ENCODE assay signal across 25 cellular contexts in genomic region chr12:106359620-106360399, GRCh38. TPM values are rescaled to one million over a fixed set of nuclear protein-coding genes. Genes with fewer than 3 reads are reported as not detected.
A peak's percentile ranks its signal among the peaks of the same experiment; 100 is the strongest.
DNase-seq lines count a peak whose midpoint lies in the region; ATAC-seq and TF ChIP-seq lines count a peak whose summit lies in the region.
"Had no signal": no experiment of that assay in that cellular context is flagged by ENCODE, and none has a peak within 500 bp of the region (broad histone marks: within the 10 kb centered on the region; RNA-seq: fewer than 3 reads in every experiment).

No MANE protein-coding gene starts in this region.

- TSS peak; percentile 36 for BruUV-seq in Panc1 (replicated peaks; lab: Mats Ljungman, UMichigan)

- H3K9me3 ChIP-seq in Panc1 (ENCODE audit: control insufficient read depth, insufficient read depth, low read depth, low read length) (no peaks in the 10 kb centered on the region), liver (ENCODE audit: control insufficient read depth in 4 of 4, low read length in 3 of 4) (no peaks in the 10 kb centered on the region), upper lobe of left lung (no peaks in the 10 kb centered on the region)
- H3K9me3 ChIP-seq in naive thymus-derived CD4-positive, alpha-beta T cell (ENCODE audit: control insufficient read depth in 2 of 3, low read length in 3 of 3), result no peaks in the 10 kb centered on the region
- H3K9me3 ChIP-seq: left lung, SK-N-SH, thyroid gland had no signal

- intact Hi-C loops in Panc1 (cut with micrococcal nuclease; ENCODE audit: unreplicated experiment), result loop anchor here (10.0 kb wide), 1 partner anchor 555 kb away; no protein-coding TSS in a partner anchor
- intact Hi-C loops in naive thymus-derived CD4-positive, alpha-beta T cell (cut with micrococcal nuclease), result loop anchor here (2.0 to 5.0 kb wide), 3 partner anchors 113 to 1373 kb away; partner anchors contain the start of genes CKAP4 (in 1 of the 2), NOPCHAP1 (in 1 of the 2) and WASHC4 (in 1 of the 2)

- peaks cover 9% of the 10 kb centered on the region; the same call in 1 of the 2 replicates for H3K4me1 ChIP-seq in Panc1 (ENCODE audit: control insufficient read depth, insufficient read depth, low read length)
- peaks cover 10 to 43% (median 27%) of the 10 kb centered on the region in 4 donors for H3K4me1 ChIP-seq in liver (ENCODE audit: control insufficient read depth in 4 of 4, insufficient read depth in 4 of 4, low read length in 3 of 4)
- H3K4me1 ChIP-seq in upper lobe of left lung, result peaks cover 10 to 32% (median 19%) of the 10 kb centered on the region in 4 donors
- peaks cover 6 to 12% of the 10 kb centered on the region in 2 donors for H3K4me1 ChIP-seq in naive thymus-derived CD4-positive, alpha-beta T cell (ENCODE audit: control insufficient read depth in 2 of 2, insufficient read depth in 2 of 2, low read length in 2 of 2)

- no peaks in the 10 kb centered on the region; the same call in 1 of the 2 replicates for H3K36me3 ChIP-seq in Panc1 (ENCODE audit: control insufficient read depth, insufficient read depth, low read length)
- peaks cover 0 to 2% (median 0%) of the 10 kb centered on the region in 4 donors for H3K36me3 ChIP-seq in liver (ENCODE audit: control insufficient read depth in 4 of 4, insufficient read depth in 3 of 4, low read depth in 1 of 4, low read length in 3 of 4)
- no peaks in the 10 kb centered on the region for H3K36me3 ChIP-seq in upper lobe of left lung
- H3K36me3 ChIP-seq in naive thymus-derived CD4-positive, alpha-beta T cell (ENCODE audit: control insufficient read depth in 2 of 3, insufficient read depth in 3 of 3, low read length in 3 of 3), result peaks cover 0 to 12% (median 0%) of the 10 kb centered on the region in 3 experiments
- H3K36me3 ChIP-seq: thyroid gland had no signal

- TF ChIP-seq POLR2A in upper lobe of left lung (IDR thresholded peaks at IDR 0.05), result no peak

- H3K4me1 Mint-ChIP-seq in activated naive CD8-positive, alpha-beta T cell treated with anti-CD3 and anti-CD28 coated beads for 36 hours, result peaks cover 9% of the 10 kb centered on the region
- peaks cover 19% of the 10 kb centered on the region for H3K4me1 Mint-ChIP-seq in activated naive CD8-positive, alpha-beta T cell treated with anti-CD3 and anti-CD28 coated beads, Interleukin-2, amount 50 U/mL, for 24 hours
- H3K4me1 Mint-ChIP-seq in naive thymus-derived CD4-positive, alpha-beta T cell, result peaks cover 11 to 22% (median 17%) of the 10 kb centered on the region in 7 donors

- no peak overlapping the region for H3K27ac Mint-ChIP-seq in activated naive CD8-positive, alpha-beta T cell treated with anti-CD3 and anti-CD28 coated beads for 36 hours
- H3K27ac Mint-ChIP-seq in activated naive CD8-positive, alpha-beta T cell treated with anti-CD3 and anti-CD28 coated beads, Interleukin-2, amount 50 U/mL, for 24 hours, result no peak overlapping the region
- H3K27ac Mint-ChIP-seq in naive thymus-derived CD4-positive, alpha-beta T cell, result no peak overlapping the region
- H3K27ac Mint-ChIP-seq: progenitor cell of endocrine pancreas had no signal

- H3K9ac ChIP-seq in liver (ENCODE audit: low read depth in 1 of 2, low read length in 2 of 2), result peak overlapping the region in 1 of 2 donors; percentile 76
- H3K9ac ChIP-seq: SK-N-SH had no signal

- peaks cover 6% of the 10 kb centered on the region for H3K36me3 Mint-ChIP-seq in activated naive CD8-positive, alpha-beta T cell treated with anti-CD3 and anti-CD28 coated beads for 36 hours
- H3K36me3 Mint-ChIP-seq in activated naive CD8-positive, alpha-beta T cell treated with anti-CD3 and anti-CD28 coated beads, Interleukin-2, amount 50 U/mL, for 24 hours (ENCODE audit: low read depth), result peaks cover 9% of the 10 kb centered on the region
- peaks cover 0 to 5% (median 3%) of the 10 kb centered on the region in 5 donors for H3K36me3 Mint-ChIP-seq in naive thymus-derived CD4-positive, alpha-beta T cell
- H3K36me3 Mint-ChIP-seq: activated naive CD8-positive, alpha-beta T cell had no signal

- peak overlapping the region; percentile 19 for H3K4me3 Mint-ChIP-seq in activated naive CD8-positive, alpha-beta T cell treated with anti-CD3 and anti-CD28 coated beads for 36 hours
- H3K4me3 Mint-ChIP-seq in activated naive CD8-positive, alpha-beta T cell treated with anti-CD3 and anti-CD28 coated beads, Interleukin-2, amount 50 U/mL, for 24 hours, result no peak overlapping the region
- no peak overlapping the region for H3K4me3 Mint-ChIP-seq in naive thymus-derived CD4-positive, alpha-beta T cell

- 40% methylated on average over 8 of the region's 8 CpGs for WGBS in liver
- 85 to 86% methylated on average over 8 of the region's 8 CpGs for WGBS in upper lobe of left lung, 2 donors

- no peak for DNase-seq in activated naive CD8-positive, alpha-beta T cell treated with anti-CD3 and anti-CD28 coated beads for 36 hours
- DNase-seq in activated naive CD8-positive, alpha-beta T cell treated with anti-CD3 and anti-CD28 coated beads, Interleukin-2, amount 50 U/mL, for 24 hours, result no peak
- no peak for DNase-seq in Panc1 (ENCODE audit: low read depth, low spot score)
- no peak for DNase-seq in upper lobe of left lung
- DNase-seq in NCI-H1930 (lab: John Stamatoyannopoulos, UW), result no peak
- DNase-seq in naive thymus-derived CD4-positive, alpha-beta T cell, result no peak
- DNase-seq in dedifferentiated amniotic fluid mesenchymal stem cell (ENCODE audit: extremely low spot score), result no peak
- DNase-seq: activated CD4-positive, alpha-beta T cell treated with anti-CD3 and anti-CD28 coated beads, Interleukin-2, amount 50 U/mL, for 4 hours; AML-193; caudate nucleus; erythroblast; left lung; naive thymus-derived CD8-positive, alpha-beta T cell; NCI-H1436; NCI-H2081 treated with DMSO at 0.1 percent for 48 hours; NCI-H226; NCI-H69; SK-N-SH; stimulated activated CD4-positive, alpha-beta T cell treated with anti-CD3 and anti-CD28 coated beads, Interleukin-4, amount 100 ng/mL, for 1 hour; thyroid gland had no signal

- no peak for TF ChIP-seq EP300 in upper lobe of left lung (IDR thresholded peaks at IDR 0.05)

- no peak for TF ChIP-seq RAD21 in liver (IDR thresholded peaks at IDR 0.05)

- ATAC-seq in activated naive CD8-positive, alpha-beta T cell treated with anti-CD3 and anti-CD28 coated beads, Interleukin-2, amount 50 U/mL, for 24 hours, result no peak
- no peak for ATAC-seq in Panc1
- ATAC-seq in upper lobe of left lung (ENCODE audit: low FRiP score in 2 of 2), result no peak
- ATAC-seq in naive thymus-derived CD4-positive, alpha-beta T cell, result no peak
- ATAC-seq: left lung; naive thymus-derived CD8-positive, alpha-beta T cell; sciatic nerve had no signal

- no peaks in the 10 kb centered on the region for H3K27me3 Mint-ChIP-seq in activated naive CD8-positive, alpha-beta T cell treated with anti-CD3 and anti-CD28 coated beads for 36 hours
- peaks cover 2% of the 10 kb centered on the region for H3K27me3 Mint-ChIP-seq in activated naive CD8-positive, alpha-beta T cell treated with anti-CD3 and anti-CD28 coated beads, Interleukin-2, amount 50 U/mL, for 24 hours
- H3K27me3 Mint-ChIP-seq in naive thymus-derived CD4-positive, alpha-beta T cell, result no peaks in the 10 kb centered on the region
- H3K27me3 Mint-ChIP-seq: activated naive CD8-positive, alpha-beta T cell; dendritic cell treated with granulocyte-macrophage colony-stimulating factor and Interleukin-4, amounts not matched to agents 40 ng/mL and 50 ng/mL, for 4 days; progenitor cell of endocrine pancreas had no signal

- no peak overlapping the region for H3K4me3 ChIP-seq in Panc1 (ENCODE audit: low read depth in 2 of 2, low read length in 2 of 2)
- no peak overlapping the region for H3K4me3 ChIP-seq in liver (ENCODE audit: low read depth in 1 of 3, low read length in 3 of 3)
- H3K4me3 ChIP-seq in upper lobe of left lung, result no peak overlapping the region
- no peak overlapping the region for H3K4me3 ChIP-seq in naive thymus-derived CD4-positive, alpha-beta T cell (ENCODE audit: low read length)
- H3K4me3 ChIP-seq: thyroid gland had no signal

- TF ChIP-seq CTCF in Panc1 (IDR thresholded peaks at IDR 0.05) (no peak), liver (IDR thresholded peaks at IDR 0.05; ENCODE audit: low read depth, low read length, missing input control) (no peak), upper lobe of left lung (IDR thresholded peaks at IDR 0.05) (no peak)

- POLR2A ChIA-PET in Panc1 (lab: Charles Lee), result no interaction called here
- POLR2A ChIA-PET in naive thymus-derived CD4-positive, alpha-beta T cell (lab: Charles Lee), result interaction anchor here (0.7 to 6.6 kb wide), 2 partner anchors 56 to 637 kb away, joined by 3 to 73 read pairs; partner anchors contain the start of gene TCP11L2

- CTCF ChIA-PET in Panc1 (lab: Charles Lee), result interaction anchor here (0.6 kb wide), 2 partner anchors 446 to 596 kb away, joined by 3 read pairs; partner anchors contain the start of gene TMEM263
- CTCF ChIA-PET in naive thymus-derived CD4-positive, alpha-beta T cell (lab: Charles Lee), result interaction anchor here (0.9 kb wide), 1 partner anchor 132 kb away, joined by 3 read pairs; no protein-coding TSS in a partner anchor

- H3K27me3 ChIP-seq in Panc1 (ENCODE audit: control insufficient read depth, insufficient read depth, low read length) (no peaks in the 10 kb centered on the region), liver (ENCODE audit: control insufficient read depth in 4 of 4, insufficient read depth in 4 of 4, low read length in 3 of 4) (no peaks in the 10 kb centered on the region), upper lobe of left lung (no peaks in the 10 kb centered on the region)
- H3K27me3 ChIP-seq in naive thymus-derived CD4-positive, alpha-beta T cell (ENCODE audit: control insufficient read depth in 2 of 2, insufficient read depth in 2 of 2, low read length in 2 of 2), result no peaks in the 10 kb centered on the region
- H3K27me3 ChIP-seq: left lung, thyroid gland had no signal

- in situ Hi-C loops in Panc1 (cut with HindIII; ENCODE audit: low pct_unique_long_range_greater_than_20kb, low sequenced_read_pairs), result no loop called here

- H3K9me3 Mint-ChIP-seq in activated naive CD8-positive, alpha-beta T cell treated with anti-CD3 and anti-CD28 coated beads for 36 hours, result no peaks in the 10 kb centered on the region
- no peaks in the 10 kb centered on the region for H3K9me3 Mint-ChIP-seq in activated naive CD8-positive, alpha-beta T cell treated with anti-CD3 and anti-CD28 coated beads, Interleukin-2, amount 50 U/mL, for 24 hours
- H3K9me3 Mint-ChIP-seq in naive thymus-derived CD4-positive, alpha-beta T cell, result peaks cover 0 to 9% (median 0%) of the 10 kb centered on the region in 11 donors
- H3K9me3 Mint-ChIP-seq: dendritic cell treated with granulocyte-macrophage colony-stimulating factor and Interleukin-4, amounts not matched to agents 40 ng/mL and 50 ng/mL, for 4 days; naive thymus-derived CD8-positive, alpha-beta T cell had no signal

- H3K27ac ChIP-seq in Panc1 (ENCODE audit: low read length) (no peak overlapping the region), liver (ENCODE audit: low read depth in 1 of 2, low read length in 2 of 2) (peak overlapping the region; percentile 88 to 90), upper lobe of left lung (peak overlapping the region; percentile 86 to 93 (median 92))
- H3K27ac ChIP-seq in naive thymus-derived CD4-positive, alpha-beta T cell (ENCODE audit: low read depth, low read length), result no peak overlapping the region

RNA-seq across cellular contexts. Expression of gene POLR3B, which starts 2.3 kb away (rescaled TPM):
- total RNA-seq in activated naive CD8-positive, alpha-beta T cell treated with anti-CD3 and anti-CD28 coated beads for 36 hours, result 10 to 100 TPM; 13.7 to 14.2 TPM
- total RNA-seq in Panc1 (2021; ENCODE audit: unreplicated experiment), result 8.2 TPM
- polyA plus RNA-seq in Panc1 (2012; ENCODE audit: insufficient read length), result 4.4 TPM
- total RNA-seq in liver, result 10 to 100 TPM in 1 of 2 donors, 1 to 10 TPM in 1; 8.4 to 12.2 TPM
- polyA plus RNA-seq in liver, result 1 to 10 TPM; 5.4 to 5.6 TPM
- total RNA-seq in upper lobe of left lung, result 10 to 100 TPM in 3 of 6 donors, 1 to 10 TPM in 3; 7.2 to 14.7 (median 10.6) TPM
- total RNA-seq in naive thymus-derived CD4-positive, alpha-beta T cell, result 1 to 10 TPM; 4.7 to 8.7 (median 6.8) TPM
- polyA plus RNA-seq in naive thymus-derived CD4-positive, alpha-beta T cell, result 1 to 10 TPM; 5.0 to 7.8 TPM

RNA-seq across cellular contexts. Expression of gene TCP11L2, which starts 57.3 kb away (rescaled TPM):
- 1 to 10 TPM; 7.3 to 7.7 TPM for total RNA-seq in activated naive CD8-positive, alpha-beta T cell treated with anti-CD3 and anti-CD28 coated beads for 36 hours
- total RNA-seq in Panc1 (2021; ENCODE audit: unreplicated experiment) (3.5 TPM), liver (10 to 100 TPM in 1 of 2 donors, 1 to 10 TPM in 1; 9.2 to 98.1 TPM), upper lobe of left lung (10 to 100 TPM; 43.2 to 77.5 (median 56.2) TPM)
- polyA plus RNA-seq in Panc1 (2012; ENCODE audit: insufficient read length), result 3.0 TPM
- 1 to 10 TPM; 2.5 to 2.6 TPM for polyA plus RNA-seq in liver
- 100 to 1,000 TPM in 4 of 5 experiments, 10 to 100 TPM in 1; 26.9 to 258 (median 134) TPM for total RNA-seq in naive thymus-derived CD4-positive, alpha-beta T cell
- polyA plus RNA-seq in naive thymus-derived CD4-positive, alpha-beta T cell, result 10 to 100 TPM; 43.2 to 46.3 TPM

Comparison
In these comparisons a context has a peak if more than half of its experiments do, and no peak if none do; other contexts are left out.
1. H3K27ac ChIP-seq: peak in liver (2 of 2) and upper lobe of left lung (4 of 4); none in Panc1 (single experiment) and naive thymus-derived CD4-positive, alpha-beta T cell (single experiment).